ENCODE assay signal across 1 cellular context in the genomic region with DNA sequence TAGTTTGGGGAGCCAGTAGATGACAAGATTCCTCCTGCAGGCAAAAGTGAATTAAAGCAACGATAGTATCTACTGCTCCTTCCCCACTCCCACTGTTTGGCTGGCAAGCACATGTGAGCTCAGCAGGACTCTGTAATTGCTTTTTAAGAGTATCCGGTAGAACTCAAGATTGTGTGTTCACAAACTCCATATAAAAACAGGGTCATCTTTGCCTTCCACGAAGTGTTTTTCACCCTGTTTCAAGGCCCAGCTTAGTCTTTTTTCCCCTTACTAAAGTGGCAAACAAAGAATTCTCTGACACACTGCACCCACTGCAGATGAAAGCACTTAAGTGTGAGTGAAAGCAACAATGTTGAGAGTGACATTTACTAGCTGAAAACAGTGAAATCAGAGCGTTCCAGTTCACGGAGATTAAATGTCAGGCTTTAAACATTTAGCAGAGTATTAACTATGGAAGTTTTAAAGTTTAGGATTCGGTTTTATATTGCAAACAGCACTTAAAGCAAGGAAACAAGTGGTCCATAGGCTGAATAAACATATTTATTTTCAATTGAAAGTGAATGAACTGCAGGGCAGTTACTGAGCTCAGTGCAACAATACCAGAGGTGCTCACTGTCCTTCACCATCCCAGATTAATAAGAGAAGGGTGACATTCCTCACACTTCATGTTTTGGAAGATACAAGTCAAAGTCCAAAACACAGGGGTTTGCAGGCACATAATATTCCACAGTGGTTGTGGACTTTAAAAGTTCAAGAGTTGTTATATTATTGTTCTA.
A peak's percentile ranks its signal among the peaks of the same experiment; 100 is the strongest.
TF ChIP-seq lines count a peak whose summit lies in the region.

No MANE protein-coding gene starts in this region.

TF ChIP-seq in HEK293, 187 proteins besides CTCF, POLR2A, EP300 and RAD21 (continued from another document):
- TF ChIP-seq ZNF561 (tag by site-specific recombination; IDR thresholded peaks at IDR 0.05; ENCODE audit: borderline replicate concordance): peak; percentile 73; the same call in 1 of the 2 replicates
- no peak for TF ChIP-seq KLF7 (tag by site-specific recombination; IDR thresholded peaks at IDR 0.05; ENCODE audit: borderline replicate concordance)
- no peak for TF ChIP-seq KLF16 (tag by site-specific recombination; IDR thresholded peaks at IDR 0.05)
- TF ChIP-seq ZSCAN16 (tag by site-specific recombination; IDR thresholded peaks at IDR 0.05): no peak
- TF ChIP-seq, protein P1, sequence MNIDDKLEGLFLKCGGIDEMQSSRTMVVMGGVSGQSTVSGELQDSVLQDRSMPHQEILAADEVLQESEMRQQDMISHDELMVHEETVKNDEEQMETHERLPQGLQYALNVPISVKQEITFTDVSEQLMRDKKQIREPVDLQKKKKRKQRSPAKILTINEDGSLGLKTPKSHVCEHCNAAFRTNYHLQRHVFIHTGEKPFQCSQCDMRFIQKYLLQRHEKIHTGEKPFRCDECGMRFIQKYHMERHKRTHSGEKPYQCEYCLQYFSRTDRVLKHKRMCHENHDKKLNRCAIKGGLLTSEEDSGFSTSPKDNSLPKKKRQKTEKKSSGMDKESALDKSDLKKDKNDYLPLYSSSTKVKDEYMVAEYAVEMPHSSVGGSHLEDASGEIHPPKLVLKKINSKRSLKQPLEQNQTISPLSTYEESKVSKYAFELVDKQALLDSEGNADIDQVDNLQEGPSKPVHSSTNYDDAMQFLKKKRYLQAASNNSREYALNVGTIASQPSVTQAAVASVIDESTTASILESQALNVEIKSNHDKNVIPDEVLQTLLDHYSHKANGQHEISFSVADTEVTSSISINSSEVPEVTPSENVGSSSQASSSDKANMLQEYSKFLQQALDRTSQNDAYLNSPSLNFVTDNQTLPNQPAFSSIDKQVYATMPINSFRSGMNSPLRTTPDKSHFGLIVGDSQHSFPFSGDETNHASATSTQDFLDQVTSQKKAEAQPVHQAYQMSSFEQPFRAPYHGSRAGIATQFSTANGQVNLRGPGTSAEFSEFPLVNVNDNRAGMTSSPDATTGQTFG (tag by site-specific recombination; IDR thresholded peaks at IDR 0.05; ENCODE audit: borderline replicate concordance): no peak
- TF ChIP-seq, protein P2, sequence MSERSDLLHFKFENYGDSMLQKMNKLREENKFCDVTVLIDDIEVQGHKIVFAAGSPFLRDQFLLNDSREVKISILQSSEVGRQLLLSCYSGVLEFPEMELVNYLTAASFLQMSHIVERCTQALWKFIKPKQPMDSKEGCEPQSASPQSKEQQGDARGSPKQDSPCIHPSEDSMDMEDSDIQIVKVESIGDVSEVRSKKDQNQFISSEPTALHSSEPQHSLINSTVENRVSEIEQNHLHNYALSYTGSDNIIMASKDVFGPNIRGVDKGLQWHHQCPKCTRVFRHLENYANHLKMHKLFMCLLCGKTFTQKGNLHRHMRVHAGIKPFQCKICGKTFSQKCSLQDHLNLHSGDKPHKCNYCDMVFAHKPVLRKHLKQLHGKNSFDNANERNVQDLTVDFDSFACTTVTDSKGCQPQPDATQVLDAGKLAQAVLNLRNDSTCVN (tag by site-specific recombination; optimal IDR thresholded peaks at IDR 0.05): no peak
- TF ChIP-seq ZFP41 (tag by site-specific recombination; IDR thresholded peaks at IDR 0.05; ENCODE audit: borderline replicate concordance): no peak
TF ChIP-seq in HEK293: peak in this region for 24.
